Comparison of ENCODE assay signal across 23 cellular contexts in genomic region chr10:94264085-94264484, GRCh38.
"Had no signal": no experiment of that assay in that cellular context is flagged by ENCODE, and none has a peak within 500 bp of the region (broad histone marks: within the 10 kb centered on the region; RNA-seq: fewer than 3 reads in every experiment).

No MANE protein-coding gene starts in this region.

- ATAC-seq: heart left ventricle; left colon; left ventricle myocardium superior; naive thymus-derived CD4-positive, alpha-beta T cell; psoas muscle; sciatic nerve; stimulated activated naive B cell treated with anti-CD40 and anti-IgM and Interleukin-4, amounts not matched to agents 10 μg/mL and 1 μg/mL and 100 μg/mL, for 72 hours; stimulated activated naive CD8-positive, alpha-beta T cell treated with anti-CD3 and anti-CD28 coated beads, Interleukin-15, amount 100 ng/mL, for 72 hours; upper lobe of right lung had no signal

- H3K4me1 ChIP-seq: psoas muscle, testis, upper lobe of right lung, vagina had no signal

- H3K9me3 Mint-ChIP-seq: nephron progenitor cell; stimulated activated naive B cell treated with anti-CD40 and anti-IgM and Interleukin-4, amounts not matched to agents 10 μg/mL and 1 μg/mL and 100 μg/mL, for 72 hours; stimulated activated naive CD8-positive, alpha-beta T cell treated with anti-CD3 and anti-CD28 coated beads, Interleukin-15, amount 100 ng/mL, for 72 hours had no signal

- H3K4me3 ChIP-seq: dorsolateral prefrontal cortex, heart left ventricle, lung, psoas muscle, skin epidermis, testis, tibial nerve, upper lobe of right lung, vagina had no signal

- H3K36me3 ChIP-seq: upper lobe of right lung, vagina had no signal

- H3K36me3 Mint-ChIP-seq: naive thymus-derived CD4-positive, alpha-beta T cell; stimulated activated naive B cell treated with anti-CD40 and anti-IgM and Interleukin-4, amounts not matched to agents 10 μg/mL and 1 μg/mL and 100 μg/mL, for 72 hours had no signal

- H3K27ac ChIP-seq: dorsolateral prefrontal cortex, heart left ventricle, psoas muscle, skin epidermis, testis, tibial nerve, upper lobe of right lung, vagina had no signal

- H3K9me3 ChIP-seq: heart left ventricle, psoas muscle, testis, tibial nerve, upper lobe of right lung, vagina had no signal

- DNase-seq: dorsolateral prefrontal cortex; effector CD8-positive, alpha-beta T cell; foreskin melanocyte; heart left ventricle; hippocampal formation; left colon; left ventricle myocardium superior; mesendoderm; naive thymus-derived CD4-positive, alpha-beta T cell; nephron progenitor cell; psoas muscle; retina; stimulated activated CD4-positive, alpha-beta T cell treated with anti-CD3 and anti-CD28 coated beads, Interleukin-2, amount 100 ng/mL, for 24 hours; stimulated activated CD4-positive, alpha-beta T cell treated with anti-CD3 and anti-CD28 coated beads, Interleukin-4, amount 100 ng/mL, for 4 hours; stimulated activated naive B cell treated with anti-CD40 and anti-IgM and Interleukin-4, amounts not matched to agents 10 μg/mL and 1 μg/mL and 100 μg/mL, for 72 hours; stimulated activated naive CD8-positive, alpha-beta T cell treated with anti-CD3 and anti-CD28 coated beads, Interleukin-15, amount 100 ng/mL, for 72 hours; testis; upper lobe of right lung had no signal

- H3K27ac Mint-ChIP-seq: naive thymus-derived CD4-positive, alpha-beta T cell; nephron progenitor cell; stimulated activated naive B cell treated with anti-CD40 and anti-IgM and Interleukin-4, amounts not matched to agents 10 μg/mL and 1 μg/mL and 100 μg/mL, for 72 hours; stimulated activated naive CD8-positive, alpha-beta T cell treated with anti-CD3 and anti-CD28 coated beads, Interleukin-15, amount 100 ng/mL, for 72 hours had no signal

- H3K27me3 ChIP-seq: dorsolateral prefrontal cortex, heart left ventricle, testis, tibial nerve, upper lobe of right lung, vagina had no signal

- H3K4me1 Mint-ChIP-seq: naive thymus-derived CD4-positive, alpha-beta T cell; nephron progenitor cell; stimulated activated naive B cell treated with anti-CD40 and anti-IgM and Interleukin-4, amounts not matched to agents 10 μg/mL and 1 μg/mL and 100 μg/mL, for 72 hours; stimulated activated naive CD8-positive, alpha-beta T cell treated with anti-CD3 and anti-CD28 coated beads, Interleukin-15, amount 100 ng/mL, for 72 hours had no signal

- H3K4me3 Mint-ChIP-seq: nephron progenitor cell; stimulated activated naive B cell treated with anti-CD40 and anti-IgM and Interleukin-4, amounts not matched to agents 10 μg/mL and 1 μg/mL and 100 μg/mL, for 72 hours; stimulated activated naive CD8-positive, alpha-beta T cell treated with anti-CD3 and anti-CD28 coated beads, Interleukin-15, amount 100 ng/mL, for 72 hours had no signal
